8 cellular contexts compared by ENCODE assay signal in genomic region chr1:165592945-165593823, GRCh38. TPM values are rescaled to one million over a fixed set of nuclear protein-coding genes. Genes with fewer than 3 reads are reported as not detected.
A peak's percentile ranks its signal among the peaks of the same experiment; 100 is the strongest.
DNase-seq lines count a peak whose midpoint lies in the region; ATAC-seq, FAIRE-seq and TF ChIP-seq lines count a peak whose summit lies in the region.

No MANE protein-coding gene starts in this region.

- H3K9me3 ChIP-seq in OCI-LY1 (ENCODE audit: low read length): no peaks in the 10 kb centered on the region

- H3K36me3 ChIP-seq in OCI-LY1 (ENCODE audit: insufficient read depth, low read length): no peaks in the 10 kb centered on the region

- no peaks in the 10 kb centered on the region for H3F3A ChIP-seq in OCI-LY1 (ENCODE audit: insufficient read depth, low read length)

- H3K4me1 ChIP-seq in OCI-LY1 (ENCODE audit: insufficient read depth, low read length, severe bottlenecking): peaks cover 7% of the 10 kb centered on the region

- no peak overlapping the region for H3K27ac ChIP-seq in OCI-LY1 (ENCODE audit: low read depth, low read length, poor library complexity, severe bottlenecking)

- TF ChIP-seq CTCF in GM12864 (IDR thresholded peaks at IDR 0.05; ENCODE audit: low read depth, low read length, missing control alignments): peak; percentile 79
- peak; percentile 91 for TF ChIP-seq CTCF in OCI-LY1 (IDR thresholded peaks at IDR 0.05; ENCODE audit: low read length)
- TF ChIP-seq CTCF in epithelial cell of proximal tubule (conservative IDR thresholded peaks at IDR 0.05; ENCODE audit: low read depth, low read length): peak; percentile 94
- TF ChIP-seq CTCF in natural killer cell (IDR thresholded peaks at IDR 0.05): peak; percentile 97

- no peak overlapping the region for H2AFZ ChIP-seq in OCI-LY1 (ENCODE audit: low read length)

- FAIRE-seq in HTR-8/SVneo (lab: Jason Lieb, UNC): no peak

- no peaks in the 10 kb centered on the region for H4K20me1 ChIP-seq in OCI-LY1 (ENCODE audit: insufficient read depth, low read length)

- H3K4me3 ChIP-seq in GM12864 (ENCODE audit: low read depth, low read length) (no peak overlapping the region), OCI-LY1 (ENCODE audit: low read depth, low read length, poor library complexity, severe bottlenecking) (no peak overlapping the region), epithelial cell of proximal tubule (ENCODE audit: low read depth, low read length) (no peak overlapping the region)

- no peaks in the 10 kb centered on the region for H3K9me2 ChIP-seq in OCI-LY1 (ENCODE audit: low read depth, low read length)

- H3K27me3 ChIP-seq in OCI-LY1 (ENCODE audit: insufficient read depth, low read length): no peaks in the 10 kb centered on the region

- DNase-seq in GM12864 (ENCODE audit: low read depth) (peak; percentile 51), HTR-8/SVneo (ENCODE audit: insufficient read length, low spot score) (peak; percentile 53), epithelial cell of proximal tubule (ENCODE audit: low read depth) (no peak), natural killer cell (peak; percentile 70)
- DNase-seq in activated CD8-positive, alpha-beta memory T cell treated with anti-CD3 and anti-CD28 coated beads, Interleukin-2, amount 50 U/mL, for 48 hours: peak; percentile 92
- peak; percentile 46 to 83 (median 69) for DNase-seq in stimulated activated naive CD4-positive, alpha-beta T cell (lab: John Stamatoyannopoulos, UW)

- no peak overlapping the region for H3K4me2 ChIP-seq in OCI-LY1 (ENCODE audit: low read length)

- H3K36me3 Mint-ChIP-seq in natural killer cell: no peaks in the 10 kb centered on the region

- H3K4me1 Mint-ChIP-seq in natural killer cell: peaks cover 9 to 21% of the 10 kb centered on the region in 2 donors

- no peaks in the 10 kb centered on the region for H3K79me2 ChIP-seq in OCI-LY1 (ENCODE audit: insufficient read depth, low read length)

- ATAC-seq in natural killer cell (peak; percentile 63 to 73 (median 67)), HG03378 (IDR thresholded peaks at IDR 0.05; ENCODE audit: unreplicated experiment) (no peak)

- H3K27ac Mint-ChIP-seq in natural killer cell: no peak overlapping the region

- H3K4me3 Mint-ChIP-seq in natural killer cell: no peak overlapping the region

- no peaks in the 10 kb centered on the region for H3K9me3 Mint-ChIP-seq in natural killer cell

- peaks cover 40 to 66% of the 10 kb centered on the region in 2 donors for H3K27me3 Mint-ChIP-seq in natural killer cell (ENCODE audit: low read depth in 2 of 2)

- H3K9ac ChIP-seq in OCI-LY1 (ENCODE audit: low read length): no peak overlapping the region

- intact Hi-C loops in natural killer cell (cut with micrococcal nuclease): loop anchor here (1.0 to 10.0 kb wide), 2 partner anchors 200 to 448 kb away; no protein-coding TSS in a partner anchor

RNA-seq across cellular contexts. Expression of gene MGST3, which starts 37.9 kb away (rescaled TPM):
- total RNA-seq in epithelial cell of proximal tubule: 197 and 227 TPM in 2 replicates
- total RNA-seq in natural killer cell: 10 to 100 TPM; 27.2 to 34.3 (median 29.0) TPM

RNA-seq across cellular contexts. Expression of gene LRRC52, which starts 49.4 kb away (rescaled TPM):
- total RNA-seq in epithelial cell of proximal tubule (not detected in 2 replicates), natural killer cell (not detected)
